20 cellular contexts compared by ENCODE assay signal in genomic region chr12:15634010-15634676, GRCh38.
DNase-seq lines count a peak whose midpoint lies in the region; ATAC-seq, FAIRE-seq and TF ChIP-seq lines count a peak whose summit lies in the region.
"Had no signal": no experiment of that assay in that cellular context is flagged by ENCODE, and none has a peak within 500 bp of the region (broad histone marks: within the 10 kb centered on the region; RNA-seq: fewer than 3 reads in every experiment).

No MANE protein-coding gene starts in this region.

- DNase-seq in MCF 10A (ENCODE audit: unreplicated experiment) (no peak), breast epithelium (ENCODE audit: low spot score in 2 of 2) (no peak), bronchial epithelial cell (ENCODE audit: low read depth) (peak; percentile 25), right cardiac atrium (peak; percentile 20 to 51 (median 27)), tibial artery (no peak), posterior vena cava (ENCODE audit: low spot score) (no peak)
- DNase-seq: 8988T; activated effector memory CD4-positive, alpha-beta T cell treated with anti-CD3 and anti-CD28 coated beads, Interleukin-2, amount 50 U/mL, for 16 hours; aorta; CD4-positive, alpha-beta T cell; effector memory CD4-positive, alpha-beta T cell; mucosa of descending colon; NCI-H1436 treated with DMSO at 0.1 percent for 48 hours; NCI-H446 treated with DMSO at 0.1 percent for 48 hours; stimulated activated naive CD8-positive, alpha-beta T cell treated with anti-CD3 and anti-CD28 coated beads, Interleukin-15, amount 100 ng/mL, for 72 hours had no signal

- H3K36me3 Mint-ChIP-seq in MCF 10A (ENCODE audit: insufficient read depth, unreplicated experiment) = peaks cover 22% of the 10 kb centered on the region

- no peaks in the 10 kb centered on the region for H3K36me3 ChIP-seq in breast epithelium
- no peaks in the 10 kb centered on the region for H3K36me3 ChIP-seq in bronchial epithelial cell (ENCODE audit: control insufficient read depth, insufficient read depth, low read length)
- peaks cover 7 to 11% (median 10%) of the 10 kb centered on the region in 3 donors for H3K36me3 ChIP-seq in tibial artery

- no peak for FAIRE-seq in bronchial epithelial cell (lab: Jason Lieb, UNC)
- FAIRE-seq: GM12891, K562 had no signal

- ATAC-seq in right cardiac atrium = peak in 1 of 2 donors; percentile 28
- no peak for ATAC-seq in GM21423 (IDR thresholded peaks at IDR 0.05; ENCODE audit: unreplicated experiment)
- ATAC-seq in GM18861 (IDR thresholded peaks at IDR 0.05; ENCODE audit: unreplicated experiment) = no peak
- ATAC-seq: K562; mucosa of descending colon; stimulated activated naive CD8-positive, alpha-beta T cell treated with anti-CD3 and anti-CD28 coated beads, Interleukin-15, amount 100 ng/mL, for 72 hours had no signal

- H3K9me3 ChIP-seq in breast epithelium (no peaks in the 10 kb centered on the region), right cardiac atrium (ENCODE audit: control insufficient read depth, low read length) (no peaks in the 10 kb centered on the region), tibial artery (no peaks in the 10 kb centered on the region)
- H3K9me3 ChIP-seq: mucosa of descending colon had no signal

- H3K4me1 Mint-ChIP-seq in MCF 10A (ENCODE audit: insufficient read depth, unreplicated experiment) = peaks cover 44% of the 10 kb centered on the region
- H3K4me1 Mint-ChIP-seq: stimulated activated naive CD8-positive, alpha-beta T cell treated with anti-CD3 and anti-CD28 coated beads, Interleukin-15, amount 100 ng/mL, for 72 hours had no signal

- no peak overlapping the region for H3K4me3 Mint-ChIP-seq in MCF 10A (ENCODE audit: unreplicated experiment)
- H3K4me3 Mint-ChIP-seq: CD4-positive, alpha-beta T cell; stimulated activated naive CD8-positive, alpha-beta T cell treated with anti-CD3 and anti-CD28 coated beads, Interleukin-15, amount 100 ng/mL, for 72 hours had no signal

- no peaks in the 10 kb centered on the region for H3K9me3 Mint-ChIP-seq in MCF 10A (ENCODE audit: unreplicated experiment)
- H3K9me3 Mint-ChIP-seq: CD4-positive, alpha-beta T cell; stimulated activated naive CD8-positive, alpha-beta T cell treated with anti-CD3 and anti-CD28 coated beads, Interleukin-15, amount 100 ng/mL, for 72 hours had no signal

- CTCF ChIA-PET in MCF 10A (lab: Yijun Ruan, JAX) = interaction anchor here (0.6 to 2.2 kb wide), 4 partner anchors 19 to 383 kb away, joined by 3 to 6 read pairs (median 4); no protein-coding TSS in a partner anchor

- intact Hi-C loops in MCF 10A (cut with micrococcal nuclease) (no loop called here), breast epithelium (cut with DNase I; ENCODE audit: low total_unique reads) (no loop called here), right cardiac atrium (cut with DNase I) (no loop called here), tibial artery (cut with DNase I; ENCODE audit: low total_unique reads) (no loop called here), posterior vena cava (cut with DNase I) (no loop called here)

- POLR2A ChIA-PET in MCF 10A (lab: Yijun Ruan, JAX) = interaction anchor here (0.7 to 1.1 kb wide), 2 partner anchors 11 kb away, joined by 4 to 5 read pairs; no protein-coding TSS in a partner anchor

- no peaks in the 10 kb centered on the region for H3K27me3 Mint-ChIP-seq in MCF 10A (ENCODE audit: insufficient read depth, unreplicated experiment)
- H3K27me3 Mint-ChIP-seq: CD4-positive, alpha-beta T cell; stimulated activated naive CD8-positive, alpha-beta T cell treated with anti-CD3 and anti-CD28 coated beads, Interleukin-15, amount 100 ng/mL, for 72 hours had no signal

- no peaks in the 10 kb centered on the region for H3K27me3 ChIP-seq in breast epithelium
- H3K27me3 ChIP-seq in bronchial epithelial cell (ENCODE audit: control insufficient read depth, insufficient read depth, low read length) = no peaks in the 10 kb centered on the region
- H3K27me3 ChIP-seq in right cardiac atrium (ENCODE audit: control insufficient read depth, insufficient read depth) = no peaks in the 10 kb centered on the region
- H3K27me3 ChIP-seq in tibial artery = no peaks in the 10 kb centered on the region

- peak overlapping the region in 1 of 2 donors; percentile 60 for H3K27ac ChIP-seq in breast epithelium
- no peak overlapping the region for H3K27ac ChIP-seq in right cardiac atrium (ENCODE audit: low read length)
- peak overlapping the region; percentile 31 to 83 for H3K27ac ChIP-seq in tibial artery
- H3K27ac ChIP-seq: VCaP had no signal

- no peak overlapping the region for H3K4me3 ChIP-seq in breast epithelium
- no peak overlapping the region for H3K4me3 ChIP-seq in bronchial epithelial cell (ENCODE audit: low read depth, low read length)
- no peak overlapping the region for H3K4me3 ChIP-seq in right cardiac atrium (ENCODE audit: low read length)
- H3K4me3 ChIP-seq in tibial artery = no peak overlapping the region
- H3K4me3 ChIP-seq: K562, mucosa of descending colon had no signal

- TF ChIP-seq POLR2A in breast epithelium (IDR thresholded peaks at IDR 0.05) = no peak

- 69% methylated on average over 4 of the region's 4 CpGs for WGBS in right cardiac atrium

- BruUV-seq in MCF 10A (replicated peaks; lab: Mats Ljungman, UMichigan) = no TSS peak

- TF ChIP-seq CTCF in MCF 10A (IDR thresholded peaks at IDR 0.05; ENCODE audit: unreplicated experiment) = no peak
- TF ChIP-seq CTCF in breast epithelium (IDR thresholded peaks at IDR 0.05) = no peak
- no peak for TF ChIP-seq CTCF in bronchial epithelial cell (IDR thresholded peaks at IDR 0.05; ENCODE audit: insufficient read depth, low read length, severe bottlenecking)
- no peak for TF ChIP-seq CTCF in tibial artery (IDR thresholded peaks at IDR 0.05)

- peak overlapping the region; percentile 80 for H3K27ac Mint-ChIP-seq in MCF 10A (ENCODE audit: low read depth, unreplicated experiment)
- H3K27ac Mint-ChIP-seq: CD4-positive, alpha-beta T cell; stimulated activated naive CD8-positive, alpha-beta T cell treated with anti-CD3 and anti-CD28 coated beads, Interleukin-15, amount 100 ng/mL, for 72 hours had no signal

- peaks cover 0 to 4% of the 10 kb centered on the region in 2 donors for H3K4me1 ChIP-seq in breast epithelium
- H3K4me1 ChIP-seq in right cardiac atrium (ENCODE audit: control insufficient read depth, insufficient read depth, low read length) = peaks cover 6% of the 10 kb centered on the region
- H3K4me1 ChIP-seq in tibial artery = peaks cover 0 to 90% (median 26%) of the 10 kb centered on the region in 4 donors

Comparison
In these comparisons a context has a peak if more than half of its experiments do, and no peak if none do; other contexts are left out.
1. DNase-seq: peak in bronchial epithelial cell (single experiment) and right cardiac atrium (3 of 3); none in MCF 10A (single experiment), breast epithelium (0 of 2), tibial artery (0 of 2) and posterior vena cava (single experiment).